Comparison of ENCODE assay signal across 8 cellular contexts in the genomic region with DNA sequence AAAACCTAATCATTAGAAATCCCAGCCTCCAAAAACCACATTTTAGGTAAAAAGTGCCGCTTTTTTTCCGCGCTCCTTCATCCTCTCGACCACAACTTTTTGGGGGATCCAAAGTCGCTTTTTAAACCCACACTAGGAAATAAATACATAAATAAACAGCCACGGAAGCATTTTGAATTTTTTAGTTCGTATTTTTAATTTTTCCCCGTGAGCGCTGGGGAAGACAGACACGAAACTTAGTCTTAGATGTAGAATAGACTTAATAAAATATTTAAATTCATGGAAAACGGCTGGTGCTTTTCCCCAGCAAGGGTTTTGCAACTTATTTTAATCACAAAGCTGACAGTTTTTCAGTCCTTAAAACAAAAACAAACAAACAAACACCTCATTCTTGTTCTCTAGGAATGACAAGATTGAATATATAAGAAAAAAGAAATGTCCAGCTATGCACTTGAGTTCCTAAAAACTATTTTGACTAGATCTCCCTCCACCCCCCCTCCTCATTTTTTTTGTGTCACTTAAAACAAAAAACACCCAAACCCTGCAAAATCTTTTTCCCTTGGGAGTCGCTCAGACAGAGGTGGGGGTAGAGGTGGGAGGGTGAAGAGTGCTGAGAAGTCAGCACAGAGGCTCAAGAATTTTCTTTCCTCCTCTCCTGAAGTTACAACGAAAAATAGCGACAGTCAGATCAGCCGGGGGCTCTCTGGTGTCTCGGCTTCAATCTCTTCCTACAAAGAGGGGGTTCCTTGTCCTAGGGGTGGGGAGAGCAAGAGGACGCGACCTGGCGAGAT. TPM values are rescaled to one million over a fixed set of nuclear protein-coding genes. Genes with fewer than 3 reads are reported as not detected.
DNase-seq lines count a peak whose midpoint lies in the region; ATAC-seq, FAIRE-seq and TF ChIP-seq lines count a peak whose summit lies in the region.

No MANE protein-coding gene starts in this region.

- H3K27me3 ChIP-seq in HepG2 (ENCODE audit: control insufficient read depth in 1 of 2, insufficient read depth in 2 of 2, low read length in 2 of 2) = peaks cover 20 to 62% of the 10 kb centered on the region in 2 experiments
- peaks cover 92% of the 10 kb centered on the region for H3K27me3 ChIP-seq in transverse colon

- TF ChIP-seq EP300 in HepG2 (IDR thresholded peaks at IDR 0.05; ENCODE audit: low read depth in 2 of 2, low read length in 2 of 2) = no peak
- TF ChIP-seq EP300 in HepG2 (CRISPR knock-in tag; IDR thresholded peaks at IDR 0.05; ENCODE audit: borderline replicate concordance) = no peak
- TF ChIP-seq EP300 in transverse colon (IDR thresholded peaks at IDR 0.05; ENCODE audit: low read depth) = no peak

- TF ChIP-seq CTCF in HepG2 (CRISPR knock-in tag; IDR thresholded peaks at IDR 0.05) = no peak
- no peak for TF ChIP-seq CTCF in transverse colon (IDR thresholded peaks at IDR 0.05)

- H3K36me3 ChIP-seq in HepG2 (replicated peaks in 1 of 2; ENCODE audit: control insufficient read depth in 1 of 2, insufficient read depth in 2 of 2, low read length in 2 of 2) (no peaks in the 10 kb centered on the region), transverse colon (no peaks in the 10 kb centered on the region)

- H3K4me1 Mint-ChIP-seq in activated T-cell treated with anti-CD3 and anti-CD28 coated beads, Interleukin-2, amount 50 U/mL, for 72 hours (ENCODE audit: low read depth) = peaks cover 56% of the 10 kb centered on the region
- H3K4me1 Mint-ChIP-seq in activated naive CD8-positive, alpha-beta T cell treated with anti-CD3 and anti-CD28 coated beads for 36 hours = peaks cover 48% of the 10 kb centered on the region

- no peak for ATAC-seq in activated T-cell treated with anti-CD3 and anti-CD28 coated beads, Interleukin-2, amount 50 U/mL, for 72 hours (replicated peaks in 1 of 2)
- no peak for ATAC-seq in HepG2

- WGBS in HepG2 (ENCODE audit: low lambda C conversion rate) = 37% methylated on average over 18 of the region's 19 CpGs
- WGBS in transverse colon (ENCODE audit: low coverage in 1 of 2), 2 donors = 11 to 13% methylated on average over 14 to 19 of the region's 19 CpGs

- H3K9me3 Mint-ChIP-seq in activated T-cell treated with anti-CD3 and anti-CD28 coated beads, Interleukin-2, amount 50 U/mL, for 72 hours = no peaks in the 10 kb centered on the region
- no peaks in the 10 kb centered on the region for H3K9me3 Mint-ChIP-seq in activated naive CD8-positive, alpha-beta T cell treated with anti-CD3 and anti-CD28 coated beads for 36 hours

- peak overlapping the region; percentile 93 for H3K4me2 ChIP-seq in HepG2 (ENCODE audit: low read depth, low read length)

- CTCF ChIA-PET in HepG2 (lab: Yijun Ruan, JAX; ENCODE audit: low intra/inter-chr PET ratio, low total read pairs) = no interaction called here

- H3K4me3 Mint-ChIP-seq in activated T-cell treated with anti-CD3 and anti-CD28 coated beads, Interleukin-2, amount 50 U/mL, for 72 hours = peak overlapping the region; percentile 98 to 99
- peak overlapping the region; percentile 95 for H3K4me3 Mint-ChIP-seq in activated naive CD8-positive, alpha-beta T cell treated with anti-CD3 and anti-CD28 coated beads for 36 hours

- peaks cover 12 to 14% of the 10 kb centered on the region in 2 donors for H3K36me3 Mint-ChIP-seq in activated T-cell treated with anti-CD3 and anti-CD28 coated beads, Interleukin-2, amount 50 U/mL, for 72 hours (ENCODE audit: insufficient read depth in 2 of 2)
- H3K36me3 Mint-ChIP-seq in activated naive CD8-positive, alpha-beta T cell treated with anti-CD3 and anti-CD28 coated beads for 36 hours = peaks cover 2% of the 10 kb centered on the region

- FAIRE-seq in HepG2 (lab: Jason Lieb, UNC) = no peak

- in situ Hi-C loops in HepG2 (cut with HindIII; ENCODE audit: extremely low pct_ligation_motif_present, low pct_unique_long_range_greater_than_20kb) = loop anchor here (5.0 kb wide), 1 partner anchor 764 kb away; no protein-coding TSS in a partner anchor
- in situ Hi-C loops in transverse colon (cut with MboI; ENCODE audit: low pct_ligation_motif_present in 1 of 4, low pct_unique_long_range_greater_than_20kb in 1 of 4, low sequenced_read_pairs in 3 of 4) = loop anchor here in 2 of 4 donors (25.0 kb wide), 1 partner anchor 759 kb away; no protein-coding TSS in a partner anchor

- TF ChIP-seq RAD21 in HepG2 (CRISPR knock-in tag; IDR thresholded peaks at IDR 0.05) = no peak

- H3K9me3 ChIP-seq in HepG2 (ENCODE audit: low read length) = no peaks in the 10 kb centered on the region
- no peaks in the 10 kb centered on the region for H3K9me3 ChIP-seq in transverse colon

- intact Hi-C loops in HepG2 (cut with micrococcal nuclease; ENCODE audit: unreplicated experiment) (loop anchor here (5.0 kb wide), 1 partner anchor 291 kb away; no protein-coding TSS in a partner anchor), transverse colon (cut with DNase I; ENCODE audit: low total_unique reads) (loop anchor here (5.0 kb wide), 2 partner anchors 44 to 291 kb away; a partner anchor contains a TSS)

- H3K9ac ChIP-seq in HepG2 (ENCODE audit: insufficient read depth, low read depth, low read length) = no peak overlapping the region

- H3K27me3 Mint-ChIP-seq in activated T-cell treated with anti-CD3 and anti-CD28 coated beads, Interleukin-2, amount 50 U/mL, for 72 hours (ENCODE audit: low read depth) = no peaks in the 10 kb centered on the region
- H3K27me3 Mint-ChIP-seq in activated naive CD8-positive, alpha-beta T cell treated with anti-CD3 and anti-CD28 coated beads for 36 hours = peaks cover 3% of the 10 kb centered on the region

- no peaks in the 10 kb centered on the region for H3K79me2 ChIP-seq in HepG2 (ENCODE audit: insufficient read depth, low read length)

- H3K4me3 ChIP-seq in HepG2 (replicated peaks in 1 of 3; ENCODE audit: insufficient read depth in 1 of 3, low read depth in 2 of 3, low read length in 3 of 3) (peak overlapping the region; percentile 62 to 78 (median 64)), transverse colon (peak overlapping the region; percentile 29 to 64 (median 40))

- no TSS peak for BruUV-seq in HepG2 (replicated peaks; lab: Mats Ljungman, UMichigan)

- DNase-seq in activated T-cell treated with anti-CD3 and anti-CD28 coated beads, Interleukin-2, amount 50 U/mL, for 72 hours = no peak
- DNase-seq in activated T-cell treated with anti-CD3 and anti-CD28 coated beads, Interleukin-2, amount 50 U/mL, for 1 hour = no peak
- DNase-seq in activated naive CD8-positive, alpha-beta T cell treated with anti-CD3 and anti-CD28 coated beads for 36 hours = no peak
- no peak for DNase-seq in HepG2 (ENCODE audit: low spot score)
- DNase-seq in transverse colon = no peak
- no peak for DNase-seq in NCI-H2171 treated with DMSO at 0.1 percent for 48 hours (lab: John Stamatoyannopoulos, UW)
- DNase-seq in SW 1271 (lab: John Stamatoyannopoulos, UW) = no peak
- DNase-seq in germinal center (ENCODE audit: low spot score) = no peak

- TF ChIP-seq POLR2A in HepG2 (IDR thresholded peaks at IDR 0.05; ENCODE audit: insufficient read depth in 1 of 2, low read depth in 2 of 2, low read length in 2 of 2) (no peak), transverse colon (IDR thresholded peaks at IDR 0.05) (no peak)

- no peaks in the 10 kb centered on the region for H4K20me1 ChIP-seq in HepG2 (ENCODE audit: insufficient read depth, low read length)

- POLR2A ChIA-PET in HepG2 (lab: Yijun Ruan, JAX) = no interaction called here

- no peak overlapping the region for H2AFZ ChIP-seq in HepG2 (ENCODE audit: low read length)

- H3K27ac Mint-ChIP-seq in activated T-cell treated with anti-CD3 and anti-CD28 coated beads, Interleukin-2, amount 50 U/mL, for 72 hours = peak overlapping the region; percentile 97
- peak overlapping the region; percentile 88 for H3K27ac Mint-ChIP-seq in activated naive CD8-positive, alpha-beta T cell treated with anti-CD3 and anti-CD28 coated beads for 36 hours

- peaks cover 24% of the 10 kb centered on the region for H3K4me1 ChIP-seq in HepG2 (ENCODE audit: insufficient read depth, low read length)
- peaks cover 0 to 44% (median 32%) of the 10 kb centered on the region in 4 donors for H3K4me1 ChIP-seq in transverse colon

- H3K27ac ChIP-seq in HepG2 (ENCODE audit: extremely low read length, insufficient read depth, low read length) (no peak overlapping the region), transverse colon (peak overlapping the region; percentile 77 to 85 (median 82))

TF ChIP-seq in HepG2, 621 proteins besides CTCF, POLR2A, EP300 and RAD21 (continues in another document):
- peak; percentile 36 for TF ChIP-seq PCBP2 (optimal IDR thresholded peaks at IDR 0.05; ENCODE audit: low read depth, low read length, poor library complexity, severe bottlenecking)
- TF ChIP-seq EZH2 (conservative IDR thresholded peaks at IDR 0.05; ENCODE audit: low read depth, low read length) = peak; percentile 78; the same call in 1 of the 2 replicates
- 0 out of 2 replicates have a peak, but pooled peaks have one; percentile 23 for TF ChIP-seq EEA1 (CRISPR knock-in tag; IDR thresholded peaks at IDR 0.05; ENCODE audit: borderline replicate concordance)

RNA-seq across cellular contexts. Expression of a gene that starts 43.4 kb away (rescaled TPM):
- total RNA-seq in activated T-cell treated with anti-CD3 and anti-CD28 coated beads, Interleukin-2, amount 50 U/mL, for 72 hours = 10 to 100 TPM; 18.5 to 19.4 TPM
- total RNA-seq in activated naive CD8-positive, alpha-beta T cell treated with anti-CD3 and anti-CD28 coated beads for 36 hours = 10 to 100 TPM; 13.6 to 14.4 TPM
- 11.9 and 13.1 TPM in 2 replicates for total RNA-seq in HepG2 (2016; rRNA removed; fragmentation: Illumina TruSeq; extraction: Trizol)
- total RNA-seq in HepG2 (2016; cell fraction: cytosol; rRNA removed; fragmentation: Illumina TruSeq; extraction: Trizol; ENCODE audit: low read depth) = 13.7 and 14.0 TPM in 2 replicates
- total RNA-seq in HepG2 (2016; cell fraction: insoluble cytoplasmic fraction; rRNA removed; fragmentation: Illumina TruSeq; extraction: Trizol) = 9.7 and 13.4 TPM in 2 replicates
- 9.5 and 10.6 TPM in 2 replicates for total RNA-seq in HepG2 (2016; cell fraction: membrane; rRNA removed; fragmentation: Illumina TruSeq; extraction: Trizol)
- total RNA-seq in HepG2 (2016; cell fraction: nucleus; rRNA removed; fragmentation: Illumina TruSeq; extraction: Trizol) = 16.3 and 16.6 TPM in 2 replicates
- 32.4 and 36.1 TPM in 2 replicates for polyA plus RNA-seq in HepG2 (2011; rRNA removed)
- polyA plus RNA-seq in HepG2 (2011; cell fraction: cytosol; rRNA removed) = 23.8 and 35.4 TPM in 2 replicates
- polyA plus RNA-seq in HepG2 (2011; cell fraction: nucleus; rRNA removed) = 19.8 and 25.2 TPM in 2 replicates
- polyA plus RNA-seq in HepG2 (2012) = 33.3 and 35.5 TPM in 2 replicates
- 8.6 and 9.9 TPM in 2 replicates for polyA plus RNA-seq in HepG2 (2016; cell fraction: cytosol; fragmentation: Illumina TruSeq; extraction: Trizol; ENCODE audit: low read depth)
- 18.9 and 20.9 TPM in 2 replicates for polyA plus RNA-seq in HepG2 (2016; cell fraction: insoluble cytoplasmic fraction; fragmentation: Illumina TruSeq; extraction: Trizol; ENCODE audit: low read depth)
- 10.4 and 10.7 TPM in 2 replicates for polyA plus RNA-seq in HepG2 (2016; cell fraction: membrane; fragmentation: Illumina TruSeq; extraction: Trizol; ENCODE audit: low read depth)
- 12.4 and 14.2 TPM in 2 replicates for polyA plus RNA-seq in HepG2 (2016; cell fraction: nucleus; fragmentation: Illumina TruSeq; extraction: Trizol; ENCODE audit: insufficient read depth, low read depth)
- polyA minus RNA-seq in HepG2 (2011; rRNA and poly(A)+ RNA removed; ENCODE audit: low replicate concordance) = 7.3 and 48.1 TPM in 2 replicates
- 13.7 and 15.4 TPM in 2 replicates for polyA minus RNA-seq in HepG2 (2011; cell fraction: cytosol; rRNA and poly(A)+ RNA removed)
- 55.6 and 61.8 TPM in 2 replicates for polyA minus RNA-seq in HepG2 (2011; cell fraction: nucleus; rRNA and poly(A)+ RNA removed)
- 10 to 100 TPM in 1 of 4 donors, 1 to 10 TPM in 2, under 1 TPM in 1; 0.80 to 12.7 (median 3.0) TPM for total RNA-seq in transverse colon
